In genomic region chr3:66138336-66139234, GRCh38 we compare ENCODE assay signal across 8 cellular contexts.
DNase-seq lines count a peak whose midpoint lies in the region; ATAC-seq and TF ChIP-seq lines count a peak whose summit lies in the region.

No MANE protein-coding gene starts in this region.

- H3K27me3 ChIP-seq in thyroid gland, result no peaks in the 10 kb centered on the region

- no peaks in the 10 kb centered on the region for H3K9me3 ChIP-seq in thyroid gland

- ATAC-seq in HG03175 (IDR thresholded peaks at IDR 0.05; ENCODE audit: unreplicated experiment) (peak; percentile 56), HG02642 (IDR thresholded peaks at IDR 0.05; ENCODE audit: poor library complexity, unreplicated experiment) (no peak)

- in situ Hi-C loops in T47D (cut with HindIII; ENCODE audit: low pct_unique_long_range_greater_than_20kb, low sequenced_read_pairs), result no loop called here

- no peaks in the 10 kb centered on the region for H3K36me3 ChIP-seq in thyroid gland

- no peak overlapping the region for H3K4me3 ChIP-seq in thyroid gland (replicated peaks in 1 of 3)

- TF ChIP-seq POLR2A in thyroid gland (IDR thresholded peaks at IDR 0.05), result no peak

- peak; percentile 27 for DNase-seq in NOMO-1 treated with DMSO at 0.1 percent for 48 hours (lab: John Stamatoyannopoulos, UW; ENCODE audit: unreplicated experiment)
- no peak for DNase-seq in NOMO-1 treated with dmso at 0.1 percent for 144 hours (lab: John Stamatoyannopoulos, UW; ENCODE audit: unreplicated experiment)
- peak; percentile 88 for DNase-seq in NCI-H82 (lab: John Stamatoyannopoulos, UW)
- DNase-seq in T47D (ENCODE audit: low read depth in 1 of 2, low spot score in 1 of 2), result peak; percentile 26 to 74
- peak; percentile 59 for DNase-seq in inferior parietal cortex (ENCODE audit: extremely low spot score)
- DNase-seq in thyroid gland, result peak; percentile 69 to 75

- intact Hi-C loops in thyroid gland (cut with DNase I), result loop anchor here (5.0 kb wide), 2 partner anchors 101 to 356 kb away; partner anchors contain the start of gene MAGI1

- 19 to 21% methylated on average over 6 of the region's 6 CpGs for WGBS in thyroid gland, 2 donors

- no peaks in the 10 kb centered on the region for H3K4me1 ChIP-seq in thyroid gland

- H3K27ac ChIP-seq in thyroid gland, result no peak overlapping the region

- TF ChIP-seq CTCF in thyroid gland (IDR thresholded peaks at IDR 0.05), result peak; percentile 41 to 84 (median 78)
